In the genomic region with DNA sequence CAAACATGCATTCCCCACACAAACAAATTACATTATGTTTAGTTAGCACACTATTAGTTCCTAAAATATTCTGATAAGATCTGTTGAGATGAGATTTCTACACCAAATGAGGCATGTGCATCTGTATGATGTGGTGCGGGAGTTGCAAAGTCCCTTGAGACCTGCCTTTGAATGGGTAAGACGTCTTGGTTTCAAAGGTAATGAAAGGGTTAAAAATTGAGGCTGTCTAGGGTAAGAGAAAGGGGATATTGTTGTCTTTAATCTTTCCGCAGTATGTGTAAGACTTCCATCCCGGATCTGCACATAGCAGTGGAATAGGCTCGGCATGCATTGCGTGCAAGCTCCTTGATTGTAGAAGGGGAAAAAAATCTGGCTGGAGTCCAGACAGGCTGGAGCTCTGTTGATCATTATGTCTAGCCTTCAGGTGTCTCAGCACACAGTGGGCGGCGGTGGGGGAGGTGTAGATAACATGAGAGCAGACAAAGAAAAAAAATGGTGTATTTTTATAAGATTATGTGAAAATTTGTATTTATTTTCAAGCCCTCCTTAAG, we compare ENCODE assay signal across 8 cellular contexts.
A peak's percentile ranks its signal among the peaks of the same experiment; 100 is the strongest.
DNase-seq lines count a peak whose midpoint lies in the region; ATAC-seq, FAIRE-seq and TF ChIP-seq lines count a peak whose summit lies in the region.

No MANE protein-coding gene starts in this region.

- H3K4ac ChIP-seq in H9 (ENCODE audit: low read depth, low read length): no peak overlapping the region

- H3K18ac ChIP-seq in H9 (ENCODE audit: insufficient read length, low read depth, low read length): no peak overlapping the region

- peak; percentile 74 to 86 for DNase-seq in NCI-H1930 (lab: John Stamatoyannopoulos, UW)
- peak; percentile 40 for DNase-seq in T-helper 9 cell
- DNase-seq in bronchial epithelial cell (ENCODE audit: low read depth): peak; percentile 96
- DNase-seq in stimulated activated CD4-positive, alpha-beta T cell treated with anti-CD3 and anti-CD28 coated beads, Interleukin-2, amount 100 ng/mL, for 4 hours (ENCODE audit: low read depth): peak; percentile 59
- DNase-seq in H9: no peak

- H3K56ac ChIP-seq in H9 (ENCODE audit: insufficient read length, low read depth, low read length): no peak overlapping the region

- no peak overlapping the region for H3K4me2 ChIP-seq in H9 (ENCODE audit: insufficient read depth, insufficient read length, low read length)

- no peaks in the 10 kb centered on the region for H3K23me2 ChIP-seq in H9 (ENCODE audit: insufficient read length, low read depth, low read length, poor library complexity, severe bottlenecking)

- peak overlapping the region; percentile 68 for H3K27ac ChIP-seq in layer of hippocampus (ENCODE audit: low read depth, low read length)
- H3K27ac ChIP-seq in H9 (ENCODE audit: insufficient read length, low read depth, low read length): no peak overlapping the region

- H3K27ac Mint-ChIP-seq in H9: no peak overlapping the region

- peaks cover 2% of the 10 kb centered on the region; the same call in 1 of the 2 replicates for H3K4me1 ChIP-seq in H9 (ENCODE audit: insufficient read depth, low read length)

- no peak overlapping the region for H3T11ph ChIP-seq in H9 (ENCODE audit: low read length)

- no peak overlapping the region for H2BK15ac ChIP-seq in H9 (ENCODE audit: low read depth, low read length)

- H4K20me1 ChIP-seq in H9 (ENCODE audit: control insufficient read depth, insufficient read depth, insufficient read length): no peaks in the 10 kb centered on the region

- no peak overlapping the region for H4K91ac ChIP-seq in H9 (ENCODE audit: insufficient read length, low read depth, low read length)

- H3K27me3 ChIP-seq in bronchial epithelial cell (ENCODE audit: control insufficient read depth, insufficient read depth, low read length) (no peaks in the 10 kb centered on the region), layer of hippocampus (ENCODE audit: control insufficient read depth, insufficient read depth, low read length) (no peaks in the 10 kb centered on the region), H9 (ENCODE audit: insufficient read depth, low read length) (no peaks in the 10 kb centered on the region)

- H3K4me3 ChIP-seq in GM12875 (ENCODE audit: low read depth, low read length) (peak overlapping the region; percentile 74), bronchial epithelial cell (ENCODE audit: low read depth, low read length) (peak overlapping the region; percentile 61)

- no peak overlapping the region for H3K9ac ChIP-seq in H9 (ENCODE audit: extremely low read depth, insufficient read length, low read length)

- no peak overlapping the region for H2BK12ac ChIP-seq in H9 (ENCODE audit: insufficient read length, low read depth, low read length)

- peaks cover 11 to 19% of the 10 kb centered on the region in 2 experiments for H3K4me1 Mint-ChIP-seq in H9

- no peaks in the 10 kb centered on the region for H3K36me3 ChIP-seq in bronchial epithelial cell (ENCODE audit: control insufficient read depth, insufficient read depth, low read length)

- no CpG with 5 or more reads among the region's 8 CpGs for WGBS in H9 (ENCODE audit: extremely low coverage, insufficient read length, low lambda C conversion rate)

- H3K23ac ChIP-seq in H9 (ENCODE audit: insufficient read length, low read depth, low read length): no peak overlapping the region

- no peak overlapping the region for H2BK20ac ChIP-seq in H9 (ENCODE audit: low read depth, low read length, poor library complexity, severe bottlenecking)

- no peaks in the 10 kb centered on the region for H3K79me2 ChIP-seq in H9 (ENCODE audit: insufficient read depth, low read length)

- H3K79me1 ChIP-seq in H9 (ENCODE audit: insufficient read depth, low read depth, low read length, poor library complexity, severe bottlenecking): no peaks in the 10 kb centered on the region

- no peak overlapping the region for H2BK120ac ChIP-seq in H9 (ENCODE audit: low read depth, low read length, poor library complexity, severe bottlenecking)

- TF ChIP-seq CTCF in GM12875 (IDR thresholded peaks at IDR 0.05; ENCODE audit: borderline replicate concordance, insufficient read depth, low read depth, low read length): no peak
- no peak for TF ChIP-seq CTCF in bronchial epithelial cell (IDR thresholded peaks at IDR 0.05; ENCODE audit: insufficient read depth, low read length, severe bottlenecking)
- no peak for TF ChIP-seq CTCF in H9 (conservative IDR thresholded peaks at IDR 0.05)

- no peak overlapping the region for H3K14ac ChIP-seq in H9 (ENCODE audit: insufficient read depth, low read length)

- H3K9me3 Mint-ChIP-seq in H9: no peaks in the 10 kb centered on the region

- FAIRE-seq in bronchial epithelial cell (lab: Jason Lieb, UNC): no peak

- no peaks in the 10 kb centered on the region for H3K36me3 Mint-ChIP-seq in H9 (ENCODE audit: insufficient read depth in 1 of 3, low read depth in 3 of 3)

- no peak overlapping the region for H2AFZ ChIP-seq in H9 (ENCODE audit: low read length)

- H4K5ac ChIP-seq in H9 (ENCODE audit: insufficient read length, low read depth, low read length): no peak overlapping the region

- ATAC-seq in HG02884 (IDR thresholded peaks at IDR 0.05; ENCODE audit: unreplicated experiment): peak; percentile 39

- no peak overlapping the region for H2AK5ac ChIP-seq in H9 (ENCODE audit: insufficient read length, low read length)

- no peaks in the 10 kb centered on the region; the same call in 1 of the 2 replicates for H3K27me3 Mint-ChIP-seq in H9 (ENCODE audit: low read depth)

- H3K9me3 ChIP-seq in H9 (ENCODE audit: control insufficient read depth, low read depth, low read length): no peaks in the 10 kb centered on the region

- no peak overlapping the region for H3K4me3 Mint-ChIP-seq in H9

- H2BK5ac ChIP-seq in H9 (ENCODE audit: insufficient read length, low read length): no peak overlapping the region

- H4K8ac ChIP-seq in H9 (replicated peaks; ENCODE audit: insufficient read length, low read depth, low read length): no peak overlapping the region
